In genomic region chr7:84238611-84239010, GRCh38 we compare ENCODE assay signal across 23 cellular contexts. TPM values are rescaled to one million over a fixed set of nuclear protein-coding genes. Genes with fewer than 3 reads are reported as not detected.
"Had no signal": no experiment of that assay in that cellular context is flagged by ENCODE, and none has a peak within 500 bp of the region (broad histone marks: within the 10 kb centered on the region; RNA-seq: fewer than 3 reads in every experiment).

No MANE protein-coding gene starts in this region.

- H3K36me3 Mint-ChIP-seq: memory B cell had no signal

- H3K27me3 Mint-ChIP-seq: activated CD4-positive, alpha-beta T cell treated with anti-CD3 and anti-CD28 coated beads, Interleukin-2, amount 10 ng/mL, durations not matched to agents 24 days and 14 days; activated naive CD4-positive, alpha-beta T cell treated with anti-CD3 and anti-CD28 coated beads, Interleukin-2, amount 50 U/mL, for 24 hours; memory B cell; stimulated activated naive CD8-positive, alpha-beta T cell treated with anti-CD3 and anti-CD28 coated beads, Interleukin-15, amount 100 ng/mL, for 72 hours had no signal

- H3K27ac ChIP-seq: body of pancreas, neutrophil, pancreas, right lobe of liver, skin epidermis, tibial artery, VCaP had no signal

- H3K4me1 ChIP-seq: body of pancreas, pancreas, right lobe of liver, tibial artery had no signal

- H3K4me3 ChIP-seq: body of pancreas, pancreas, right lobe of liver, skin epidermis, tibial artery had no signal

- DNase-seq: activated CD4-positive, alpha-beta T cell treated with anti-CD3 and anti-CD28 coated beads, Interleukin-2, amount 10 ng/mL, durations not matched to agents 24 days and 14 days; activated CD8-positive, alpha-beta T cell treated with anti-CD3 and anti-CD28 coated beads, Interleukin-2, amount 10 ng/mL, durations not matched to agents 7 days and 5 days; activated gamma-delta T cell treated with Interleukin-2 at 50 U/mL for 16 hours; anterior cingulate cortex; body of pancreas; effector CD4-positive, alpha-beta T cell; foreskin melanocyte; hippocampal formation; left cardiac atrium; pancreas; right lobe of liver; stimulated activated CD4-positive, alpha-beta T cell treated with anti-CD3 and anti-CD28 coated beads, Interleukin-1b, Interleukin-23, amount 100 ng/mL, for 48 hours; stimulated activated naive CD8-positive, alpha-beta T cell treated with anti-CD3 and anti-CD28 coated beads, Interleukin-15, amount 100 ng/mL, for 72 hours; tibial artery had no signal

- H3K27ac Mint-ChIP-seq: activated CD4-positive, alpha-beta T cell treated with anti-CD3 and anti-CD28 coated beads, Interleukin-2, amount 10 ng/mL, durations not matched to agents 24 days and 14 days; activated CD8-positive, alpha-beta T cell treated with anti-CD3 and anti-CD28 coated beads, Interleukin-2, amount 10 ng/mL, durations not matched to agents 7 days and 5 days; activated naive CD4-positive, alpha-beta T cell treated with anti-CD3 and anti-CD28 coated beads, Interleukin-2, amount 50 U/mL, for 24 hours; activated T-helper 1 cell treated with anti-CD3 and anti-CD28 coated beads, Interleukin-12 subunit alpha, Interleukin-12 subunit beta, Interleukin-2, Interleukin-4 antibody, amounts not matched to agents 30 ng/mL and 10 ng/mL and 1 ng/mL, durations not matched to agents 14 hours and 24 hours and 36 hours; dendritic cell treated with granulocyte-macrophage colony-stimulating factor and Interleukin-4, amounts not matched to agents 40 ng/mL and 50 ng/mL, for 4 days; memory B cell; nephron; stimulated activated naive CD8-positive, alpha-beta T cell treated with anti-CD3 and anti-CD28 coated beads, Interleukin-15, amount 100 ng/mL, for 72 hours had no signal

- H3K9me3 ChIP-seq: body of pancreas, neutrophil, pancreas, right lobe of liver had no signal

- H3K4me3 Mint-ChIP-seq: activated CD4-positive, alpha-beta T cell treated with anti-CD3 and anti-CD28 coated beads, Interleukin-2, amount 10 ng/mL, durations not matched to agents 24 days and 14 days; activated CD8-positive, alpha-beta T cell treated with anti-CD3 and anti-CD28 coated beads, Interleukin-2, amount 10 ng/mL, durations not matched to agents 7 days and 5 days; activated naive CD4-positive, alpha-beta T cell treated with anti-CD3 and anti-CD28 coated beads, Interleukin-2, amount 50 U/mL, for 24 hours; activated T-helper 1 cell treated with anti-CD3 and anti-CD28 coated beads, Interleukin-12 subunit alpha, Interleukin-12 subunit beta, Interleukin-2, Interleukin-4 antibody, amounts not matched to agents 30 ng/mL and 10 ng/mL and 1 ng/mL, durations not matched to agents 14 hours and 24 hours and 36 hours; dendritic cell treated with granulocyte-macrophage colony-stimulating factor and Interleukin-4, amounts not matched to agents 40 ng/mL and 50 ng/mL, for 4 days; memory B cell; nephron; stimulated activated naive CD8-positive, alpha-beta T cell treated with anti-CD3 and anti-CD28 coated beads, Interleukin-15, amount 100 ng/mL, for 72 hours had no signal

- FAIRE-seq: endometrium, pancreas had no signal

- H3K36me3 ChIP-seq: neutrophil, pancreas, right lobe of liver, tibial artery had no signal

- H3K4me1 Mint-ChIP-seq: activated CD4-positive, alpha-beta T cell treated with anti-CD3 and anti-CD28 coated beads, Interleukin-2, amount 10 ng/mL, durations not matched to agents 24 days and 14 days; memory B cell; nephron; stimulated activated naive CD8-positive, alpha-beta T cell treated with anti-CD3 and anti-CD28 coated beads, Interleukin-15, amount 100 ng/mL, for 72 hours had no signal

RNA-seq across cellular contexts. Expression of gene SEMA3A, which starts 44.0 kb away (rescaled TPM):
- total RNA-seq: activated T-helper 1 cell treated with anti-CD3 and anti-CD28 coated beads, Interleukin-12 subunit alpha, Interleukin-12 subunit beta, Interleukin-2, Interleukin-4 antibody, amounts not matched to agents 30 ng/mL and 10 ng/mL and 1 ng/mL, durations not matched to agents 14 hours and 24 hours and 36 hours had no signal
